1 cellular context compared by ENCODE assay signal in genomic region chr11:34339149-34340064, GRCh38.
TF ChIP-seq lines count a peak whose summit lies in the region.

No MANE protein-coding gene starts in this region.

TF ChIP-seq in HepG2, 621 proteins besides CTCF, POLR2A, EP300 and RAD21 (continued from another document and continues in another):
- TF ChIP-seq ZHX1 (CRISPR knock-in tag; IDR thresholded peaks at IDR 0.05; ENCODE audit: low read depth), result no peak
- TF ChIP-seq ZNF850 (CRISPR knock-in tag; conservative IDR thresholded peaks at IDR 0.05), result no peak
- TF ChIP-seq HHEX (CRISPR knock-in tag; IDR thresholded peaks at IDR 0.05), result no peak
- peak; percentile 68; the same call in 1 of the 2 replicates for TF ChIP-seq ZNF646 (CRISPR knock-in tag; IDR thresholded peaks at IDR 0.05)
- no peak; the same call in 1 of the 2 replicates for TF ChIP-seq ZNF362 (CRISPR knock-in tag; IDR thresholded peaks at IDR 0.05; ENCODE audit: borderline replicate concordance)
- no peak for TF ChIP-seq ZNF230 (CRISPR knock-in tag; IDR thresholded peaks at IDR 0.05)
- TF ChIP-seq ARID4A (CRISPR knock-in tag; IDR thresholded peaks at IDR 0.05; ENCODE audit: borderline replicate concordance), result peak; percentile 70; the same call in 1 of the 2 replicates
- TF ChIP-seq RFXAP (CRISPR knock-in tag; IDR thresholded peaks at IDR 0.05; ENCODE audit: borderline replicate concordance), result no peak
- TF ChIP-seq NR3C1 (CRISPR knock-in tag; IDR thresholded peaks at IDR 0.05), result no peak
- peak; percentile 52; the same call in 1 of the 2 replicates for TF ChIP-seq MAX (IDR thresholded peaks at IDR 0.05)
- TF ChIP-seq HNF4G (IDR thresholded peaks at IDR 0.05; ENCODE audit: borderline replicate concordance, low read depth, low read length), result 0 out of 2 replicates have a peak, but pooled peaks have one; percentile 37
- no peak for TF ChIP-seq HNF4G (CRISPR knock-in tag; IDR thresholded peaks at IDR 0.05; ENCODE audit: borderline replicate concordance, low read depth)
- no peak for TF ChIP-seq REL (CRISPR knock-in tag; conservative IDR thresholded peaks at IDR 0.05)
- no peak for TF ChIP-seq ZNF3 (CRISPR knock-in tag; IDR thresholded peaks at IDR 0.05)
- no peak for TF ChIP-seq ZSCAN25 (CRISPR knock-in tag; IDR thresholded peaks at IDR 0.05)
- 0 out of 2 replicates have a peak, but pooled peaks have one; percentile 17 for TF ChIP-seq NFE2L2 (IDR thresholded peaks at IDR 0.05; ENCODE audit: low read length)
- TF ChIP-seq ZNF792 (CRISPR knock-in tag; IDR thresholded peaks at IDR 0.05), result no peak; the same call in 1 of the 2 replicates
- TF ChIP-seq NFAT5 (CRISPR knock-in tag; IDR thresholded peaks at IDR 0.05), result no peak
- no peak for TF ChIP-seq DBP (CRISPR knock-in tag; IDR thresholded peaks at IDR 0.05; ENCODE audit: not compliant biosample characterization)
- no peak for TF ChIP-seq TFE3 (CRISPR knock-in tag; IDR thresholded peaks at IDR 0.05)
- TF ChIP-seq XRCC5 (optimal IDR thresholded peaks at IDR 0.05; ENCODE audit: low read length), result peak; percentile 43
- no peak for TF ChIP-seq NAIF1 (CRISPR knock-in tag; IDR thresholded peaks at IDR 0.05; ENCODE audit: borderline replicate concordance)
- peak; percentile 52; the same call in 1 of the 2 replicates for TF ChIP-seq ZMYM3 (CRISPR knock-in tag; IDR thresholded peaks at IDR 0.05)
- no peak for TF ChIP-seq SRY (CRISPR knock-in tag; IDR thresholded peaks at IDR 0.05)
- peak; percentile 51; the same call in 1 of the 2 replicates for TF ChIP-seq ZNF749 (CRISPR knock-in tag; IDR thresholded peaks at IDR 0.05; ENCODE audit: borderline replicate concordance)
- TF ChIP-seq SP2 (CRISPR knock-in tag; IDR thresholded peaks at IDR 0.05), result no peak
- TF ChIP-seq ZNF335 (CRISPR knock-in tag; IDR thresholded peaks at IDR 0.05), result no peak
- no peak for TF ChIP-seq FUBP1 (CRISPR knock-in tag; IDR thresholded peaks at IDR 0.05; ENCODE audit: borderline replicate concordance)
- TF ChIP-seq RBM22 (optimal IDR thresholded peaks at IDR 0.05; ENCODE audit: low read length), result no peak
- TF ChIP-seq NCOA5 (CRISPR knock-in tag; IDR thresholded peaks at IDR 0.05), result no peak
